ENCODE assay signal across 1 cellular context in genomic region chr22:40813912-40814315, GRCh38.
A peak's percentile ranks its signal among the peaks of the same experiment; 100 is the strongest.
TF ChIP-seq lines count a peak whose summit lies in the region.

No MANE protein-coding gene starts in this region.

TF ChIP-seq in K562, 482 proteins besides CTCF, POLR2A, EP300 and RAD21 (continued from another document and continues in another):
- TF ChIP-seq ZNF583 (CRISPR knock-in tag; IDR thresholded peaks at IDR 0.05) (peak; percentile 100), XRCC4 (IDR thresholded peaks at IDR 0.05; ENCODE audit: extremely low read depth, insufficient read depth, insufficient read length) (no peak), ETV6 (IDR thresholded peaks at IDR 0.05; ENCODE audit: borderline replicate concordance in 1 of 2, low read depth in 2 of 2, low read length in 1 of 2) (0 out of 4 replicates have a peak, but pooled peaks of 1 of the 2 experiments have one; percentile 34), ETV6 (CRISPR knock-in tag; IDR thresholded peaks at IDR 0.05; ENCODE audit: borderline replicate concordance) (no peak), CUX1 (CRISPR knock-in tag; IDR thresholded peaks at IDR 0.05) (peak; percentile 100), PRPF4 (IDR thresholded peaks at IDR 0.05; ENCODE audit: insufficient read depth, low read depth, low read length, poor library complexity, severe bottlenecking) (no peak), ZNF512 (tag; IDR thresholded peaks at IDR 0.05) (no peak), ZNF23 (CRISPR knock-in tag; IDR thresholded peaks at IDR 0.05) (peak; percentile 99), CLOCK (CRISPR knock-in tag; IDR thresholded peaks at IDR 0.05; ENCODE audit: borderline replicate concordance) (peak; percentile 98), HMGXB4 (CRISPR knock-in tag; IDR thresholded peaks at IDR 0.05) (no peak), YY1 (IDR thresholded peaks at IDR 0.05; ENCODE audit: borderline replicate concordance in 1 of 3, control insufficient read depth in 1 of 3, extremely low read depth in 1 of 3, insufficient read depth in 3 of 3, insufficient read length in 1 of 3, insufficient replicate concordance in 2 of 3, low read depth in 1 of 3, low read length in 2 of 3) (peak in 1 of 3 experiments; percentile 24), SIN3B (IDR thresholded peaks at IDR 0.05; ENCODE audit: low read depth) (no peak), PPARD (CRISPR knock-in tag; IDR thresholded peaks at IDR 0.05) (peak; percentile 95), ZNF592 (IDR thresholded peaks at IDR 0.05) (peak; percentile 100), ZNF311 (CRISPR knock-in tag; IDR thresholded peaks at IDR 0.05) (peak; percentile 100), ZNF133 (CRISPR knock-in tag; IDR thresholded peaks at IDR 0.05) (peak; percentile 98), NFIX (CRISPR knock-in tag; IDR thresholded peaks at IDR 0.05; ENCODE audit: low read depth) (peak; percentile 75), MXI1 (IDR thresholded peaks at IDR 0.05; ENCODE audit: low read depth, low read length) (0 out of 2 replicates have a peak, but pooled peaks have one; percentile 23), ZNF212 (CRISPR knock-in tag; IDR thresholded peaks at IDR 0.05) (peak; percentile 97), FOXA3 (CRISPR knock-in tag; conservative IDR thresholded peaks at IDR 0.05 in 1 of 2, IDR thresholded peaks at IDR 0.05 in 1 of 2) (peak in 1 of 2 experiments; percentile 91; a peak in 2 of 4 replicates), NEUROD1 (IDR thresholded peaks at IDR 0.05; ENCODE audit: borderline replicate concordance, low read depth, low read length, partially characterized antibody) (peak; percentile 20), ARID3A (IDR thresholded peaks at IDR 0.05; ENCODE audit: borderline replicate concordance, low read depth, low read length) (peak; percentile 74), ZNF79 (CRISPR knock-in tag; IDR thresholded peaks at IDR 0.05; ENCODE audit: low read depth) (peak; percentile 98)
- TF ChIP-seq, protein P1, sequence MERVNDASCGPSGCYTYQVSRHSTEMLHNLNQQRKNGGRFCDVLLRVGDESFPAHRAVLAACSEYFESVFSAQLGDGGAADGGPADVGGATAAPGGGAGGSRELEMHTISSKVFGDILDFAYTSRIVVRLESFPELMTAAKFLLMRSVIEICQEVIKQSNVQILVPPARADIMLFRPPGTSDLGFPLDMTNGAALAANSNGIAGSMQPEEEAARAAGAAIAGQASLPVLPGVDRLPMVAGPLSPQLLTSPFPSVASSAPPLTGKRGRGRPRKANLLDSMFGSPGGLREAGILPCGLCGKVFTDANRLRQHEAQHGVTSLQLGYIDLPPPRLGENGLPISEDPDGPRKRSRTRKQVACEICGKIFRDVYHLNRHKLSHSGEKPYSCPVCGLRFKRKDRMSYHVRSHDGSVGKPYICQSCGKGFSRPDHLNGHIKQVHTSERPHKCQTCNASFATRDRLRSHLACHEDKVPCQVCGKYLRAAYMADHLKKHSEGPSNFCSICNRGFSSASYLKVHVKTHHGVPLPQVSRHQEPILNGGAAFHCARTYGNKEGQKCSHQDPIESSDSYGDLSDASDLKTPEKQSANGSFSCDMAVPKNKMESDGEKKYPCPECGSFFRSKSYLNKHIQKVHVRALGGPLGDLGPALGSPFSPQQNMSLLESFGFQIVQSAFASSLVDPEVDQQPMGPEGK (CRISPR knock-in tag; IDR thresholded peaks at IDR 0.05; ENCODE audit: borderline replicate concordance), result peak; percentile 97
- TF ChIP-seq, protein P2, sequence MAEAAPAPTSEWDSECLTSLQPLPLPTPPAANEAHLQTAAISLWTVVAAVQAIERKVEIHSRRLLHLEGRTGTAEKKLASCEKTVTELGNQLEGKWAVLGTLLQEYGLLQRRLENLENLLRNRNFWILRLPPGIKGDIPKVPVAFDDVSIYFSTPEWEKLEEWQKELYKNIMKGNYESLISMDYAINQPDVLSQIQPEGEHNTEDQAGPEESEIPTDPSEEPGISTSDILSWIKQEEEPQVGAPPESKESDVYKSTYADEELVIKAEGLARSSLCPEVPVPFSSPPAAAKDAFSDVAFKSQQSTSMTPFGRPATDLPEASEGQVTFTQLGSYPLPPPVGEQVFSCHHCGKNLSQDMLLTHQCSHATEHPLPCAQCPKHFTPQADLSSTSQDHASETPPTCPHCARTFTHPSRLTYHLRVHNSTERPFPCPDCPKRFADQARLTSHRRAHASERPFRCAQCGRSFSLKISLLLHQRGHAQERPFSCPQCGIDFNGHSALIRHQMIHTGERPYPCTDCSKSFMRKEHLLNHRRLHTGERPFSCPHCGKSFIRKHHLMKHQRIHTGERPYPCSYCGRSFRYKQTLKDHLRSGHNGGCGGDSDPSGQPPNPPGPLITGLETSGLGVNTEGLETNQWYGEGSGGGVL (CRISPR knock-in tag; IDR thresholded peaks at IDR 0.05), result peak; percentile 98
- TF ChIP-seq, protein P3, sequence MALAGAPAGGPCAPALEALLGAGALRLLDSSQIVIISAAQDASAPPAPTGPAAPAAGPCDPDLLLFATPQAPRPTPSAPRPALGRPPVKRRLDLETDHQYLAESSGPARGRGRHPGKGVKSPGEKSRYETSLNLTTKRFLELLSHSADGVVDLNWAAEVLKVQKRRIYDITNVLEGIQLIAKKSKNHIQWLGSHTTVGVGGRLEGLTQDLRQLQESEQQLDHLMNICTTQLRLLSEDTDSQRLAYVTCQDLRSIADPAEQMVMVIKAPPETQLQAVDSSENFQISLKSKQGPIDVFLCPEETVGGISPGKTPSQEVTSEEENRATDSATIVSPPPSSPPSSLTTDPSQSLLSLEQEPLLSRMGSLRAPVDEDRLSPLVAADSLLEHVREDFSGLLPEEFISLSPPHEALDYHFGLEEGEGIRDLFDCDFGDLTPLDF (CRISPR knock-in tag; IDR thresholded peaks at IDR 0.05), result no peak
